In genomic region chr6:11566609-11567008, GRCh38 we compare ENCODE assay signal across 40 cellular contexts.
"Had no signal": no experiment of that assay in that cellular context is flagged by ENCODE, and none has a peak within 500 bp of the region (broad histone marks: within the 10 kb centered on the region; RNA-seq: fewer than 3 reads in every experiment).

No MANE protein-coding gene starts in this region.

- ATAC-seq: activated naive CD4-positive, alpha-beta T cell treated with anti-CD3 and anti-CD28 coated beads, Interleukin-2, amount 50 U/mL, for 72 hours; activated naive CD8-positive, alpha-beta T cell treated with anti-CD3 and anti-CD28 coated beads, Interleukin-2, amount 50 U/mL, for 24 hours; activated T-cell treated with anti-CD3 and anti-CD28 coated beads, Interleukin-2, amount 50 U/mL, for 4 hours; activated T-cell treated with anti-CD3 and anti-CD28 coated beads, Interleukin-2, amount 50 U/mL, for 72 hours; activated T-helper 17 cell treated with anti-CD3 and anti-CD28 coated beads, Interleukin-2, amount 50 U/mL, for 72 hours; body of pancreas had no signal

- H3K27me3 Mint-ChIP-seq: activated naive CD4-positive, alpha-beta T cell treated with anti-CD3 and anti-CD28 coated beads, Interleukin-2, amount 10 ng/mL, durations not matched to agents 7 days and 5 days; activated naive CD4-positive, alpha-beta T cell treated with anti-CD3 and anti-CD28 coated beads, Interleukin-2, amount 50 U/mL, for 24 hours; activated naive CD8-positive, alpha-beta T cell; activated naive CD8-positive, alpha-beta T cell treated with anti-CD3 and anti-CD28 coated beads for 36 hours; activated naive CD8-positive, alpha-beta T cell treated with anti-CD3 and anti-CD28 coated beads, Interleukin-2, amount 10 ng/mL, durations not matched to agents 7 days and 5 days; activated naive CD8-positive, alpha-beta T cell treated with anti-CD3 and anti-CD28 coated beads, Interleukin-2, amount 50 U/mL, for 24 hours; activated T-cell treated with anti-CD3 and anti-CD28 coated beads, Interleukin-2, amount 50 U/mL, for 24 hours; activated T-helper 17 cell treated with anti-CD3 and anti-CD28 coated beads, Interleukin-2, amount 50 U/mL, for 72 hours; brain; central memory CD8-positive, alpha-beta T cell had no signal

- H3K9me3 Mint-ChIP-seq: activated naive CD4-positive, alpha-beta T cell treated with anti-CD3 and anti-CD28 coated beads for 36 hours; activated naive CD4-positive, alpha-beta T cell treated with anti-CD3 and anti-CD28 coated beads, Interleukin-2, amount 10 ng/mL, durations not matched to agents 7 days and 5 days; activated naive CD4-positive, alpha-beta T cell treated with anti-CD3 and anti-CD28 coated beads, Interleukin-2, amount 50 U/mL, for 24 hours; activated naive CD4-positive, alpha-beta T cell treated with anti-CD3 and anti-CD28 coated beads, Interleukin-2, amount 50 U/mL, for 72 hours; activated naive CD8-positive, alpha-beta T cell treated with anti-CD3 and anti-CD28 coated beads for 36 hours; activated naive CD8-positive, alpha-beta T cell treated with anti-CD3 and anti-CD28 coated beads, Interleukin-2, amount 10 ng/mL, durations not matched to agents 7 days and 5 days; activated naive CD8-positive, alpha-beta T cell treated with anti-CD3 and anti-CD28 coated beads, Interleukin-2, amount 50 U/mL, for 24 hours; activated T-cell treated with anti-CD3 and anti-CD28 coated beads, Interleukin-2, amount 50 U/mL, for 24 hours; activated T-cell treated with anti-CD3 and anti-CD28 coated beads, Interleukin-2, amount 50 U/mL, for 4 hours; activated T-cell treated with anti-CD3 and anti-CD28 coated beads, Interleukin-2, amount 50 U/mL, for 72 hours; activated T-helper 1 cell treated with anti-CD3 and anti-CD28 coated beads, Interleukin-12 subunit alpha, Interleukin-12 subunit beta, Interleukin-2, Interleukin-4 antibody, amounts not matched to agents 30 ng/mL and 10 ng/mL and 1 ng/mL, durations not matched to agents 14 hours and 24 hours and 36 hours; activated T-helper 17 cell treated with anti-CD3 and anti-CD28 coated beads, Interleukin-2, amount 50 U/mL, for 72 hours; activated T-helper 2 cell treated with anti-CD3 and anti-CD28 coated beads, Interferon-gamma antibody, Interleukin-2, Interleukin-4, amounts not matched to agents 10 μg/mL and 5 μg/mL and 100 μg/mL, durations not matched to agents 14 hours and 24 hours and 36 hours; brain; central memory CD8-positive, alpha-beta T cell had no signal

- H3K36me3 Mint-ChIP-seq: activated naive CD4-positive, alpha-beta T cell treated with anti-CD3 and anti-CD28 coated beads, Interleukin-2, amount 10 ng/mL, durations not matched to agents 7 days and 5 days; activated naive CD4-positive, alpha-beta T cell treated with anti-CD3 and anti-CD28 coated beads, Interleukin-2, amount 50 U/mL, for 72 hours; activated naive CD8-positive, alpha-beta T cell treated with anti-CD3 and anti-CD28 coated beads, Interleukin-2, amount 10 ng/mL, durations not matched to agents 7 days and 5 days had no signal

- FAIRE-seq: astrocyte, bronchial epithelial cell had no signal

- DNase-seq: activated effector memory CD4-positive, alpha-beta T cell treated with anti-CD3 and anti-CD28 coated beads, Interleukin-2, amount 50 U/mL, for 16 hours; activated effector memory CD4-positive, alpha-beta T cell treated with Interleukin-2 at 50 U/mL for 16 hours; activated gamma-delta T cell; activated gamma-delta T cell treated with Interleukin-2 at 50 U/mL for 16 hours; activated naive CD4-positive, alpha-beta T cell; activated naive CD4-positive, alpha-beta T cell treated with anti-CD3 and anti-CD28 coated beads for 36 hours; activated naive CD4-positive, alpha-beta T cell treated with anti-CD3 and anti-CD28 coated beads, Interleukin-2, amount 10 ng/mL, durations not matched to agents 7 days and 5 days; activated naive CD4-positive, alpha-beta T cell treated with anti-CD3 and anti-CD28 coated beads, Interleukin-2, amount 50 U/mL, for 16 hours; activated naive CD4-positive, alpha-beta T cell treated with Interleukin-2 at 50 U/mL for 16 hours; activated naive CD8-positive, alpha-beta T cell treated with anti-CD3 and anti-CD28 coated beads for 36 hours; activated naive CD8-positive, alpha-beta T cell treated with anti-CD3 and anti-CD28 coated beads, Interleukin-2, amount 10 ng/mL, durations not matched to agents 7 days and 5 days; activated naive CD8-positive, alpha-beta T cell treated with anti-CD3 and anti-CD28 coated beads, Interleukin-2, amount 50 U/mL, for 24 hours; activated T-cell treated with anti-CD3 and anti-CD28 coated beads, Interleukin-2, amount 50 U/mL, for 1 hour; activated T-cell treated with anti-CD3 and anti-CD28 coated beads, Interleukin-2, amount 50 U/mL, for 24 hours; activated T-cell treated with anti-CD3 and anti-CD28 coated beads, Interleukin-2, amount 50 U/mL, for 4 hours; activated T-cell treated with anti-CD3 and anti-CD28 coated beads, Interleukin-2, amount 50 U/mL, for 48 hours; activated T-cell treated with anti-CD3 and anti-CD28 coated beads, Interleukin-2, amount 50 U/mL, for 72 hours; adrenal gland; amniotic stem cell; amygdala; anterior cingulate cortex; aorta; body of pancreas; brain microvascular endothelial cell; caudate nucleus; central memory CD4-positive, alpha-beta T cell; cerebellar nuclear complex had no signal

- H3K4me3 ChIP-seq: adrenal gland, ascending aorta, body of pancreas, breast epithelium, cardiac muscle cell had no signal

- H3K27me3 ChIP-seq: adrenal gland, ascending aorta, body of pancreas, brain microvascular endothelial cell, breast epithelium, cardiac muscle cell had no signal

- H3K4me3 Mint-ChIP-seq: activated naive CD4-positive, alpha-beta T cell treated with anti-CD3 and anti-CD28 coated beads for 36 hours; activated naive CD4-positive, alpha-beta T cell treated with anti-CD3 and anti-CD28 coated beads, Interleukin-2, amount 10 ng/mL, durations not matched to agents 7 days and 5 days; activated naive CD4-positive, alpha-beta T cell treated with anti-CD3 and anti-CD28 coated beads, Interleukin-2, amount 50 U/mL, for 24 hours; activated naive CD8-positive, alpha-beta T cell; activated naive CD8-positive, alpha-beta T cell treated with anti-CD3 and anti-CD28 coated beads for 36 hours; activated naive CD8-positive, alpha-beta T cell treated with anti-CD3 and anti-CD28 coated beads, Interleukin-2, amount 10 ng/mL, durations not matched to agents 7 days and 5 days; activated naive CD8-positive, alpha-beta T cell treated with anti-CD3 and anti-CD28 coated beads, Interleukin-2, amount 50 U/mL, for 24 hours; activated T-cell treated with anti-CD3 and anti-CD28 coated beads, Interleukin-2, amount 50 U/mL, for 24 hours; activated T-cell treated with anti-CD3 and anti-CD28 coated beads, Interleukin-2, amount 50 U/mL, for 4 hours; activated T-cell treated with anti-CD3 and anti-CD28 coated beads, Interleukin-2, amount 50 U/mL, for 72 hours; activated T-helper 1 cell treated with anti-CD3 and anti-CD28 coated beads, Interleukin-12 subunit alpha, Interleukin-12 subunit beta, Interleukin-2, Interleukin-4 antibody, amounts not matched to agents 30 ng/mL and 10 ng/mL and 1 ng/mL, durations not matched to agents 14 hours and 24 hours and 36 hours; activated T-helper 17 cell treated with anti-CD3 and anti-CD28 coated beads, Interleukin-2, amount 50 U/mL, for 72 hours; brain; central memory CD8-positive, alpha-beta T cell had no signal

- H3K4me1 Mint-ChIP-seq: activated naive CD4-positive, alpha-beta T cell treated with anti-CD3 and anti-CD28 coated beads, Interleukin-2, amount 10 ng/mL, durations not matched to agents 7 days and 5 days; activated naive CD4-positive, alpha-beta T cell treated with anti-CD3 and anti-CD28 coated beads, Interleukin-2, amount 50 U/mL, for 24 hours; activated naive CD8-positive, alpha-beta T cell treated with anti-CD3 and anti-CD28 coated beads, Interleukin-2, amount 50 U/mL, for 24 hours; activated T-helper 17 cell treated with anti-CD3 and anti-CD28 coated beads, Interleukin-2, amount 50 U/mL, for 72 hours; central memory CD8-positive, alpha-beta T cell had no signal

- H3K27ac Mint-ChIP-seq: activated naive CD4-positive, alpha-beta T cell treated with anti-CD3 and anti-CD28 coated beads for 36 hours; activated naive CD4-positive, alpha-beta T cell treated with anti-CD3 and anti-CD28 coated beads, Interleukin-2, amount 10 ng/mL, durations not matched to agents 7 days and 5 days; activated naive CD4-positive, alpha-beta T cell treated with anti-CD3 and anti-CD28 coated beads, Interleukin-2, amount 50 U/mL, for 24 hours; activated naive CD4-positive, alpha-beta T cell treated with anti-CD3 and anti-CD28 coated beads, Interleukin-2, amount 50 U/mL, for 72 hours; activated naive CD8-positive, alpha-beta T cell; activated naive CD8-positive, alpha-beta T cell treated with anti-CD3 and anti-CD28 coated beads for 36 hours; activated naive CD8-positive, alpha-beta T cell treated with anti-CD3 and anti-CD28 coated beads, Interleukin-2, amount 10 ng/mL, durations not matched to agents 7 days and 5 days; activated naive CD8-positive, alpha-beta T cell treated with anti-CD3 and anti-CD28 coated beads, Interleukin-2, amount 50 U/mL, for 24 hours; activated T-cell treated with anti-CD3 and anti-CD28 coated beads, Interleukin-2, amount 50 U/mL, for 24 hours; activated T-cell treated with anti-CD3 and anti-CD28 coated beads, Interleukin-2, amount 50 U/mL, for 72 hours; activated T-helper 1 cell treated with anti-CD3 and anti-CD28 coated beads, Interleukin-12 subunit alpha, Interleukin-12 subunit beta, Interleukin-2, Interleukin-4 antibody, amounts not matched to agents 30 ng/mL and 10 ng/mL and 1 ng/mL, durations not matched to agents 14 hours and 24 hours and 36 hours; activated T-helper 17 cell treated with anti-CD3 and anti-CD28 coated beads, Interleukin-2, amount 50 U/mL, for 72 hours; activated T-helper 2 cell treated with anti-CD3 and anti-CD28 coated beads, Interferon-gamma antibody, Interleukin-2, Interleukin-4, amounts not matched to agents 10 μg/mL and 5 μg/mL and 100 μg/mL, durations not matched to agents 14 hours and 24 hours and 36 hours had no signal

- H3K4me1 ChIP-seq: ascending aorta, breast epithelium had no signal

- H3K36me3 ChIP-seq: adrenal gland, brain microvascular endothelial cell, breast epithelium, cardiac muscle cell had no signal

- H3K9me3 ChIP-seq: adrenal gland, ascending aorta, body of pancreas, breast epithelium had no signal

- H3K27ac ChIP-seq: adrenal gland, ascending aorta, body of pancreas, brain microvascular endothelial cell, breast epithelium, cardiac muscle cell had no signal
